Comparison of ENCODE assay signal across 11 cellular contexts in the genomic region with DNA sequence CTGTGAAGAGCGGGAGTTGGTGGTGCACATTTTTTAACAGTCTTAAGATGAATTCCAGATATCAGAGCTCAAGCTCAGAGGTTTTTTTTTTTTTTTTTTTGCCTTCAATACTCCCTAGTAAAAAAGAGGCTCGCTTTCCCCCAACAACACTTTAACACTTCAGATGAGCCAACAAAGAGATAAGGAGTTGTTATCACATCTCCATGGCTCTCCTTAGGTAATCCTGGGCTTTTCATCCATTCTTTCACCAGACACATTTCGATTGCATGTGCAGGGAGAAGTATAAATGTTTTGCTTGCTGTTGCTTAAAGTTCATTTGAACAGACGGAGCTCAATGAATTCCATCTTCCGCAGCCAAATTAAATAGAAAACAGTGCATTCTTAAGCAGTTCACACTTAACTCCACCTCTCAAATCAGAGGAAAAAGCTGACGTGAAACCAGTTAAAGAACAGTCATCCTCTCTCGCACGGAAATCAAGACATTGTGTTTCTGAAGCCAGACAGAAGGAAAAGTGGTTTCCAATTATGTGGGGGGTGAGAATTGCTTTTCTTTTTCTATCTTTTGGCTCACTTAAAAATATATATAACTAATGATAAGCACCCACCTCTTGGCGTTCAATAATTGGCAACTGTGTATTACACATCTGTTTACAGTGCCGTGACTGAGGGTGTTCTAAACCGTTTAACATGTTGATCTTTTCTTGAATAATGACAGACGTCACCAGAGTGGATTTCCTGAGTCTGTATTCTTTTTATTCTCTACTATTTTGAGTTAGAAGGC.
DNase-seq lines count a peak whose midpoint lies in the region; FAIRE-seq and TF ChIP-seq lines count a peak whose summit lies in the region.
"Had no signal": no experiment of that assay in that cellular context is flagged by ENCODE, and none has a peak within 500 bp of the region (broad histone marks: within the 10 kb centered on the region; RNA-seq: fewer than 3 reads in every experiment).

No MANE protein-coding gene starts in this region.

- peak; percentile 62 for DNase-seq in choroid plexus epithelial cell (ENCODE audit: low read depth)
- peak; percentile 35 for DNase-seq in iris pigment epithelial cell (ENCODE audit: low read depth)
- no peak for DNase-seq in stomach
- no peak for DNase-seq in NCI-H1417 treated with DMSO at 0.1 percent for 48 hours (lab: John Stamatoyannopoulos, UW)
- no peak for DNase-seq in DMS79 treated with DMSO at 0.1 percent for 48 hours (lab: John Stamatoyannopoulos, UW)
- DNase-seq in small intestine: no peak
- DNase-seq in NCI-H345 (lab: John Stamatoyannopoulos, UW): no peak
- DNase-seq: activated CD4-positive, alpha-beta T cell treated with anti-CD3 and anti-CD28 coated beads, Interleukin-2, amount 10 ng/mL, durations not matched to agents 24 days and 14 days; H9; NCI-H1436 treated with DMSO at 0.1 percent for 48 hours had no signal

- WGBS in stomach, 5 donors: 19 to 30% (median 23%) methylated on average over 12 of the region's 12 CpGs
- WGBS in small intestine, 3 donors: 17 to 29% (median 24%) methylated on average over 12 of the region's 12 CpGs

- H4K20me1 ChIP-seq in Loucy (ENCODE audit: insufficient read depth, low read length, poor library complexity, severe bottlenecking): no peaks in the 10 kb centered on the region

- TF ChIP-seq CTCF in Loucy (conservative IDR thresholded peaks at IDR 0.05; ENCODE audit: low read length): no peak
- no peak for TF ChIP-seq CTCF in choroid plexus epithelial cell (conservative IDR thresholded peaks at IDR 0.05; ENCODE audit: low read depth, low read length)
- no peak for TF ChIP-seq CTCF in stomach (IDR thresholded peaks at IDR 0.05)

- peaks cover 38% of the 10 kb centered on the region for H3K79me2 ChIP-seq in Loucy (ENCODE audit: insufficient read depth, low read length)

- peaks cover 4% of the 10 kb centered on the region; the same call in 1 of the 2 replicates for H3F3A ChIP-seq in Loucy (ENCODE audit: low read depth)

- no peak overlapping the region for H2AFZ ChIP-seq in Loucy (ENCODE audit: low read length)

- peak overlapping the region; percentile 60 for H3K9ac ChIP-seq in Loucy (ENCODE audit: low read depth, low read length, poor library complexity, severe bottlenecking)

- peaks cover 94% of the 10 kb centered on the region for H3K4me1 ChIP-seq in Loucy (ENCODE audit: insufficient read depth, low read length, poor library complexity, severe bottlenecking)
- peaks cover 0 to 47% (median 20%) of the 10 kb centered on the region in 4 donors for H3K4me1 ChIP-seq in stomach
- no peaks in the 10 kb centered on the region for H3K4me1 ChIP-seq in small intestine (ENCODE audit: control insufficient read depth in 2 of 2, insufficient read depth in 1 of 2, low read depth in 1 of 2, low read length in 1 of 2)

- H3K27me3 ChIP-seq in Loucy (ENCODE audit: insufficient read depth, low read length, poor library complexity, severe bottlenecking): no peaks in the 10 kb centered on the region
- no peaks in the 10 kb centered on the region for H3K27me3 ChIP-seq in stomach
- no peaks in the 10 kb centered on the region for H3K27me3 ChIP-seq in small intestine (ENCODE audit: control insufficient read depth in 2 of 2, insufficient read depth in 2 of 2, low read length in 2 of 2)

- H3K9me2 ChIP-seq in Loucy (replicated peaks; ENCODE audit: low read depth, low read length): no peaks in the 10 kb centered on the region

- TF ChIP-seq POLR2A in stomach (IDR thresholded peaks at IDR 0.05): no peak

- intact Hi-C loops in stomach (cut with DNase I; ENCODE audit: low total_unique reads): no loop called here

- H3K27ac ChIP-seq in stomach (peak overlapping the region in 3 of 5 donors; percentile 45 to 59 (median 47)), small intestine (ENCODE audit: low read depth in 1 of 2, low read length in 1 of 2) (no peak overlapping the region)

- H3K4me2 ChIP-seq in Loucy (ENCODE audit: low read depth, low read length, poor library complexity, severe bottlenecking): peak overlapping the region; percentile 40

- no peak for TF ChIP-seq EP300 in stomach (IDR thresholded peaks at IDR 0.05)

- H3K36me3 ChIP-seq in Loucy (ENCODE audit: insufficient read depth, low read length): no peaks in the 10 kb centered on the region
- no peaks in the 10 kb centered on the region for H3K36me3 ChIP-seq in stomach
- H3K36me3 ChIP-seq in small intestine (ENCODE audit: control insufficient read depth in 2 of 2, insufficient read depth in 2 of 2, low read length in 2 of 2): no peaks in the 10 kb centered on the region

- no peak overlapping the region for H3K4me3 ChIP-seq in Loucy (ENCODE audit: low read length, poor library complexity, severe bottlenecking)
- peak overlapping the region; percentile 22 for H3K4me3 ChIP-seq in choroid plexus epithelial cell (ENCODE audit: low read depth, low read length)
- H3K4me3 ChIP-seq in stomach: no peak overlapping the region
- H3K4me3 ChIP-seq in small intestine (ENCODE audit: low read depth in 1 of 2, low read length in 2 of 2): no peak overlapping the region

- H3K9me3 ChIP-seq in Loucy (ENCODE audit: insufficient read depth, low read depth, low read length): no peaks in the 10 kb centered on the region
- no peaks in the 10 kb centered on the region for H3K9me3 ChIP-seq in stomach
- no peaks in the 10 kb centered on the region for H3K9me3 ChIP-seq in small intestine (ENCODE audit: control insufficient read depth, low read depth)

- FAIRE-seq in small intestine (lab: Jason Lieb, UNC): no peak

Comparison
In these comparisons a context has a peak if more than half of its experiments do, and no peak if none do; other contexts are left out.
1. DNase-seq: peak in choroid plexus epithelial cell (single experiment) and iris pigment epithelial cell (single experiment); none in stomach (single experiment), NCI-H1417 treated with DMSO at 0.1 percent for 48 hours (single experiment), DMS79 treated with DMSO at 0.1 percent for 48 hours (single experiment), small intestine (single experiment) and NCI-H345 (single experiment).
2. H3K27ac ChIP-seq: peak in stomach (3 of 5); none in small intestine (0 of 2).